In genomic region chr13:40579535-40579934, GRCh38 we compare ENCODE assay signal across 30 cellular contexts.
DNase-seq lines count a peak whose midpoint lies in the region; ATAC-seq and TF ChIP-seq lines count a peak whose summit lies in the region.
"Had no signal": no experiment of that assay in that cellular context is flagged by ENCODE, and none has a peak within 500 bp of the region (broad histone marks: within the 10 kb centered on the region; RNA-seq: fewer than 3 reads in every experiment).

No MANE protein-coding gene starts in this region.

- H3K27ac Mint-ChIP-seq in IgD-negative memory B cell = peak overlapping the region in 2 of 3 donors; percentile 57 to 60
- H3K27ac Mint-ChIP-seq in activated naive CD8-positive, alpha-beta T cell = peak overlapping the region; percentile 77
- H3K27ac Mint-ChIP-seq in naive thymus-derived CD8-positive, alpha-beta T cell = peak overlapping the region in 9 of 10 donors; percentile 52 to 93 (median 80)
- H3K27ac Mint-ChIP-seq: activated CD8-positive, alpha-beta memory T cell treated with anti-CD3 and anti-CD28 coated beads, Interleukin-2, amount 10 ng/mL, durations not matched to agents 7 days and 5 days; natural killer cell treated with Interleukin-12 subunit alpha and Interleukin-12 subunit beta and Interleukin-15 and Interleukin-18, amount 100 ng/mL, for 72 hours had no signal

- peaks cover 0 to 16% (median 0%) of the 10 kb centered on the region in 3 donors for H3K9me3 Mint-ChIP-seq in IgD-negative memory B cell
- H3K9me3 Mint-ChIP-seq in activated naive CD8-positive, alpha-beta T cell (ENCODE audit: low read depth) = peaks cover 6% of the 10 kb centered on the region
- peaks cover 0 to 14% (median 10%) of the 10 kb centered on the region in 9 donors for H3K9me3 Mint-ChIP-seq in naive thymus-derived CD8-positive, alpha-beta T cell

- intact Hi-C loops in A673 (cut with micrococcal nuclease; ENCODE audit: unreplicated experiment) = no loop called here

- no peak for ATAC-seq in naive thymus-derived CD8-positive, alpha-beta T cell
- ATAC-seq: activated CD8-positive, alpha-beta memory T cell treated with anti-CD3 and anti-CD28 coated beads, Interleukin-2, amount 10 ng/mL, durations not matched to agents 7 days and 5 days; activated T-cell treated with anti-CD3 and anti-CD28 coated beads, Interleukin-2, amount 50 U/mL, for 72 hours; GM12878; natural killer cell treated with Interleukin-12 subunit alpha and Interleukin-12 subunit beta and Interleukin-15 and Interleukin-18, amount 100 ng/mL, for 72 hours had no signal

- no peak for TF ChIP-seq CTCF in A673 (conservative IDR thresholded peaks at IDR 0.05; ENCODE audit: low read depth, low read length)

- no TSS peak for BruUV-seq in A673 (replicated peaks; lab: Mats Ljungman, UMichigan)

- H3K4me3 Mint-ChIP-seq in IgD-negative memory B cell = peak overlapping the region in 2 of 4 donors; percentile 24 to 56
- H3K4me3 Mint-ChIP-seq in activated naive CD8-positive, alpha-beta T cell = no peak overlapping the region
- peak overlapping the region in 8 of 10 donors; percentile 7 to 57 (median 48) for H3K4me3 Mint-ChIP-seq in naive thymus-derived CD8-positive, alpha-beta T cell
- H3K4me3 Mint-ChIP-seq: activated CD8-positive, alpha-beta memory T cell treated with anti-CD3 and anti-CD28 coated beads, Interleukin-2, amount 10 ng/mL, durations not matched to agents 7 days and 5 days; activated T-cell treated with anti-CD3 and anti-CD28 coated beads, Interleukin-2, amount 50 U/mL, for 72 hours; natural killer cell treated with Interleukin-12 subunit alpha and Interleukin-12 subunit beta and Interleukin-15 and Interleukin-18, amount 100 ng/mL, for 72 hours had no signal

- peaks cover 79 to 82% (median 82%) of the 10 kb centered on the region in 3 donors for H3K4me1 Mint-ChIP-seq in IgD-negative memory B cell
- peaks cover 90% of the 10 kb centered on the region for H3K4me1 Mint-ChIP-seq in activated naive CD8-positive, alpha-beta T cell (ENCODE audit: low read depth)
- H3K4me1 Mint-ChIP-seq in naive thymus-derived CD8-positive, alpha-beta T cell = peaks cover 57 to 95% (median 92%) of the 10 kb centered on the region in 4 donors

- no peak overlapping the region for H3K27ac ChIP-seq in A673 (ENCODE audit: low read depth, low read length, poor library complexity, severe bottlenecking)
- H3K27ac ChIP-seq: 22Rv1, brain microvascular endothelial cell had no signal

- CTCF ChIA-PET in A673 (lab: Charles Lee) = no interaction called here

- no peak overlapping the region for H3K4me3 ChIP-seq in A673 (ENCODE audit: low read depth, low read length, poor library complexity, severe bottlenecking)
- H3K4me3 ChIP-seq: GM12878, Peyer's patch had no signal

- DNase-seq in NCI-H1417 (lab: John Stamatoyannopoulos, UW) = peak in 2 of 3 experiments; percentile 9 to 56
- no peak for DNase-seq in NCI-H1417 treated with DMSO at 0.1 percent for 48 hours (lab: John Stamatoyannopoulos, UW)
- no peak for DNase-seq in naive thymus-derived CD8-positive, alpha-beta T cell
- no peak for DNase-seq in HuH-7.5 (ENCODE audit: low spot score)
- no peak for DNase-seq in COLO668 (lab: John Stamatoyannopoulos, UW; ENCODE audit: unreplicated experiment)
- DNase-seq in A673 (ENCODE audit: low spot score) = no peak
- DNase-seq: activated CD4-positive, alpha-beta T cell treated with anti-CD3 and anti-CD28 coated beads for 48 hours; activated CD8-positive, alpha-beta memory T cell treated with anti-CD3 and anti-CD28 coated beads, Interleukin-2, amount 10 ng/mL, durations not matched to agents 7 days and 5 days; activated naive CD4-positive, alpha-beta T cell; activated T-cell treated with anti-CD3 and anti-CD28 coated beads, Interleukin-2, amount 50 U/mL, for 72 hours; amygdala; brain microvascular endothelial cell; CD8-positive, alpha-beta memory T cell; cerebellar nuclear complex; DMS 273 treated with DMSO at 0.1 percent for 48 hours; KG1; midbrain; MM.1S; NCI-H1105 treated with DMSO at 0.1 percent for 48 hours; NCI-H2029 treated with DMSO at 0.1 percent for 48 hours; NCI-H748 treated with DMSO at 0.1 percent for 48 hours; Peyer's patch; SHP77; stimulated activated CD4-positive, alpha-beta T cell treated with anti-CD3 and anti-CD28 coated beads, Interleukin-15, amount 100 ng/mL, for 24 hours; stimulated activated CD4-positive, alpha-beta T cell treated with anti-CD3 and anti-CD28 coated beads, Interleukin-4, amount 100 ng/mL, for 4 hours had no signal

- H3K9me3 ChIP-seq in A673 (ENCODE audit: low read depth, low read length, poor library complexity, severe bottlenecking) = peaks cover 8% of the 10 kb centered on the region
- H3K9me3 ChIP-seq: Peyer's patch had no signal

- no peaks in the 10 kb centered on the region for H3K27me3 ChIP-seq in A673 (replicated peaks; ENCODE audit: insufficient read depth, low read depth, low read length, poor library complexity)
- H3K27me3 ChIP-seq: brain microvascular endothelial cell, Peyer's patch had no signal

- POLR2A ChIA-PET in naive thymus-derived CD8-positive, alpha-beta T cell (lab: Charles Lee) = interaction anchor here (0.6 kb wide), 1 partner anchor 16 kb away, joined by 5 read pairs; no protein-coding TSS in a partner anchor
- POLR2A ChIA-PET in A673 (lab: Charles Lee; ENCODE audit: low non-redundant PET) = no interaction called here

- H3K27me3 Mint-ChIP-seq in IgD-negative memory B cell = no peaks in the 10 kb centered on the region
- H3K27me3 Mint-ChIP-seq in activated naive CD8-positive, alpha-beta T cell = no peaks in the 10 kb centered on the region
- H3K27me3 Mint-ChIP-seq in naive thymus-derived CD8-positive, alpha-beta T cell = no peaks in the 10 kb centered on the region
- H3K27me3 Mint-ChIP-seq: activated CD8-positive, alpha-beta memory T cell treated with anti-CD3 and anti-CD28 coated beads, Interleukin-2, amount 10 ng/mL, durations not matched to agents 7 days and 5 days; natural killer cell treated with Interleukin-12 subunit alpha and Interleukin-12 subunit beta and Interleukin-15 and Interleukin-18, amount 100 ng/mL, for 72 hours had no signal

- H3K36me3 ChIP-seq in A673 (ENCODE audit: insufficient read depth, low read length, poor library complexity, severe bottlenecking) = no peaks in the 10 kb centered on the region
- H3K36me3 ChIP-seq: brain microvascular endothelial cell, Peyer's patch had no signal

- H3K4me1 ChIP-seq in A673 (ENCODE audit: insufficient read depth, low read length, poor library complexity, severe bottlenecking) = no peaks in the 10 kb centered on the region

- peaks cover 4% of the 10 kb centered on the region for H3K36me3 Mint-ChIP-seq in IgD-negative memory B cell
- peaks cover 10% of the 10 kb centered on the region for H3K36me3 Mint-ChIP-seq in activated naive CD8-positive, alpha-beta T cell
- peaks cover 10 to 16% (median 13%) of the 10 kb centered on the region in 3 donors for H3K36me3 Mint-ChIP-seq in naive thymus-derived CD8-positive, alpha-beta T cell

Comparison
In these comparisons a context has a peak if more than half of its experiments do, and no peak if none do; other contexts are left out.
1. DNase-seq: peak in NCI-H1417 (2 of 3); none in NCI-H1417 treated with DMSO at 0.1 percent for 48 hours (single experiment), naive thymus-derived CD8-positive, alpha-beta T cell (0 of 10), HuH-7.5 (single experiment), COLO668 (single experiment) and A673 (single experiment).
2. Peak in every context shown above with its lines, with median percentiles within 50 percentile points of each other: H3K27ac Mint-ChIP-seq.